Comparison of ENCODE assay signal across 9 cellular contexts in genomic region chrX:150482537-150483217, GRCh38.
DNase-seq lines count a peak whose midpoint lies in the region; ATAC-seq and TF ChIP-seq lines count a peak whose summit lies in the region.
"Had no signal": no experiment of that assay in that cellular context is flagged by ENCODE, and none has a peak within 500 bp of the region (broad histone marks: within the 10 kb centered on the region; RNA-seq: fewer than 3 reads in every experiment).

No MANE protein-coding gene starts in this region.

- peak overlapping the region; percentile 67 for H3K27ac Mint-ChIP-seq in activated CD8-positive, alpha-beta T cell treated with anti-CD3 and anti-CD28 coated beads, Interleukin-2, amount 10 ng/mL, durations not matched to agents 7 days and 5 days

- H3K9me3 Mint-ChIP-seq in activated CD8-positive, alpha-beta T cell treated with anti-CD3 and anti-CD28 coated beads, Interleukin-2, amount 10 ng/mL, durations not matched to agents 7 days and 5 days (ENCODE audit: insufficient read depth), result no peaks in the 10 kb centered on the region

- CTCF ChIA-PET in activated CD8-positive, alpha-beta T cell treated with anti-CD3 and anti-CD28 coated beads, Interleukin-2, amount 10 ng/mL, durations not matched to agents 7 days and 5 days (lab: Charles Lee), result interaction anchor here (0.8 to 2.3 kb wide), 5 partner anchors 9 to 233 kb away, joined by 3 to 14 read pairs (median 4); no protein-coding TSS in a partner anchor

- H3K4me3 Mint-ChIP-seq in activated CD8-positive, alpha-beta T cell treated with anti-CD3 and anti-CD28 coated beads, Interleukin-2, amount 10 ng/mL, durations not matched to agents 7 days and 5 days, result no peak overlapping the region

- no peaks in the 10 kb centered on the region for H3K27me3 ChIP-seq in right atrium auricular region

- H3K36me3 Mint-ChIP-seq in activated CD8-positive, alpha-beta T cell treated with anti-CD3 and anti-CD28 coated beads, Interleukin-2, amount 10 ng/mL, durations not matched to agents 7 days and 5 days (ENCODE audit: low read depth), result no peaks in the 10 kb centered on the region

- H3K27ac ChIP-seq in right atrium auricular region, result no peak overlapping the region
- H3K27ac ChIP-seq: VCaP had no signal

- POLR2A ChIA-PET in activated CD8-positive, alpha-beta T cell treated with anti-CD3 and anti-CD28 coated beads, Interleukin-2, amount 10 ng/mL, durations not matched to agents 7 days and 5 days (lab: Charles Lee), result interaction anchor here (1.1 kb wide), 1 partner anchor 87 kb away, joined by 4 read pairs; no protein-coding TSS in a partner anchor

- peaks cover 2% of the 10 kb centered on the region for H3K27me3 Mint-ChIP-seq in activated CD8-positive, alpha-beta T cell treated with anti-CD3 and anti-CD28 coated beads, Interleukin-2, amount 10 ng/mL, durations not matched to agents 7 days and 5 days (ENCODE audit: low read depth)

- TF ChIP-seq CTCF in right atrium auricular region (IDR thresholded peaks at IDR 0.05), result no peak

- DNase-seq in activated CD8-positive, alpha-beta memory T cell treated with anti-CD3 and anti-CD28 coated beads for 4 hours (ENCODE audit: low read depth in 2 of 2), result peak; percentile 7 to 41
- no peak for DNase-seq in activated CD8-positive, alpha-beta memory T cell treated with anti-CD3 and anti-CD28 coated beads, Interleukin-2, amount 50 U/mL, for 48 hours
- DNase-seq in activated CD8-positive, alpha-beta T cell treated with anti-CD3 and anti-CD28 coated beads, Interleukin-2, amount 10 ng/mL, durations not matched to agents 7 days and 5 days, result peak; percentile 35
- peak; percentile 81 for DNase-seq in islet precursor cell
- DNase-seq in right atrium auricular region (ENCODE audit: low spot score), result no peak

- peaks cover 48% of the 10 kb centered on the region for H3K4me1 Mint-ChIP-seq in activated CD8-positive, alpha-beta T cell treated with anti-CD3 and anti-CD28 coated beads, Interleukin-2, amount 10 ng/mL, durations not matched to agents 7 days and 5 days (ENCODE audit: low read depth)

- ATAC-seq in HG03521 (IDR thresholded peaks at IDR 0.05; ENCODE audit: unreplicated experiment) (peak; percentile 55), GM21447 (IDR thresholded peaks at IDR 0.05; ENCODE audit: unreplicated experiment) (no peak), GM19455 (IDR thresholded peaks at IDR 0.05; ENCODE audit: unreplicated experiment) (no peak)
- peak; percentile 40 for ATAC-seq in activated CD8-positive, alpha-beta T cell treated with anti-CD3 and anti-CD28 coated beads, Interleukin-2, amount 10 ng/mL, durations not matched to agents 7 days and 5 days

- no peaks in the 10 kb centered on the region for H3K9me3 ChIP-seq in right atrium auricular region

- no peaks in the 10 kb centered on the region for H3K4me1 ChIP-seq in right atrium auricular region

- H3K4me3 ChIP-seq in right atrium auricular region, result no peak overlapping the region

- H3K36me3 ChIP-seq in right atrium auricular region, result no peaks in the 10 kb centered on the region

Comparison
In these comparisons a context has a peak if more than half of its experiments do, and no peak if none do; other contexts are left out.
1. DNase-seq: peak in activated CD8-positive, alpha-beta memory T cell treated with anti-CD3 and anti-CD28 coated beads for 4 hours (2 of 2), activated CD8-positive, alpha-beta T cell treated with anti-CD3 and anti-CD28 coated beads, Interleukin-2, amount 10 ng/mL, durations not matched to agents 7 days and 5 days (single experiment) and islet precursor cell (single experiment); none in activated CD8-positive, alpha-beta memory T cell treated with anti-CD3 and anti-CD28 coated beads, Interleukin-2, amount 50 U/mL, for 48 hours (single experiment) and right atrium auricular region (single experiment).
2. ATAC-seq: peak in HG03521 (single experiment) and activated CD8-positive, alpha-beta T cell treated with anti-CD3 and anti-CD28 coated beads, Interleukin-2, amount 10 ng/mL, durations not matched to agents 7 days and 5 days (single experiment); none in GM21447 (single experiment) and GM19455 (single experiment).